33 cellular contexts compared by ENCODE assay signal in genomic region chr1:45942411-45942810, GRCh38.
"Had no signal": no experiment of that assay in that cellular context is flagged by ENCODE, and none has a peak within 500 bp of the region (broad histone marks: within the 10 kb centered on the region; RNA-seq: fewer than 3 reads in every experiment).

No MANE protein-coding gene starts in this region.

- H3K4me3 ChIP-seq: adrenal gland, body of pancreas, breast epithelium had no signal

- DNase-seq: activated B cell treated with CpG ODN at 0.5 μM for 24 hours; activated CD4-positive, alpha-beta memory T cell treated with anti-CD3 and anti-CD28 coated beads for 36 hours; activated CD4-positive, alpha-beta T cell treated with anti-CD3 and anti-CD28 coated beads for 4 hours; activated CD4-positive, alpha-beta T cell treated with anti-CD3 and anti-CD28 coated beads, Interleukin-2, amount 10 ng/mL, durations not matched to agents 24 days and 14 days; activated CD4-positive, alpha-beta T cell treated with anti-CD3 and anti-CD28 coated beads, Interleukin-2, amount 50 U/mL, for 1 hour; activated CD4-positive, alpha-beta T cell treated with anti-CD3 and anti-CD28 coated beads, Interleukin-2, amount 50 U/mL, for 4 hours; activated CD4-positive, CD25-positive, alpha-beta regulatory T cell treated with anti-CD3 and anti-CD28 coated beads, Interleukin-2, amount 50 U/mL, for 72 hours; activated CD8-positive, alpha-beta memory T cell treated with anti-CD3 and anti-CD28 coated beads, Interleukin-2, amount 50 U/mL, for 4 hours; activated CD8-positive, alpha-beta T cell treated with anti-CD3 and anti-CD28 coated beads for 36 hours; activated effector memory CD4-positive, alpha-beta T cell treated with anti-CD3 and anti-CD28 coated beads, Interleukin-2, amount 50 U/mL, for 16 hours; activated gamma-delta T cell treated with Interleukin-2 at 50 U/mL for 16 hours; activated naive CD4-positive, alpha-beta T cell; activated naive CD4-positive, alpha-beta T cell treated with anti-CD3 and anti-CD28 coated beads for 36 hours; activated naive CD4-positive, alpha-beta T cell treated with anti-CD3 and anti-CD28 coated beads, Interleukin-2, amount 50 U/mL, for 16 hours; activated naive CD8-positive, alpha-beta T cell treated with anti-CD3 and anti-CD28 coated beads for 36 hours; activated T-cell treated with anti-CD3 and anti-CD28 coated beads for 4 hours; activated T-cell treated with anti-CD3 and anti-CD28 coated beads, Interleukin-2, amount 50 U/mL, for 1 hour; activated T-cell treated with anti-CD3 and anti-CD28 coated beads, Interleukin-2, amount 50 U/mL, for 4 hours; activated T-cell treated with anti-CD3 and anti-CD28 coated beads, Interleukin-2, amount 50 U/mL, for 72 hours; adrenal gland; amniotic stem cell; aorta; body of pancreas; brain microvascular endothelial cell; central memory CD4-positive, alpha-beta T cell; T-helper 2 cell; T-helper 9 cell had no signal

- H3K36me3 ChIP-seq: adrenal gland, brain microvascular endothelial cell, breast epithelium had no signal

- FAIRE-seq: astrocyte, TTC549 had no signal

- H3K9me3 ChIP-seq: adrenal gland, body of pancreas, breast epithelium had no signal

- H3K27me3 ChIP-seq: adrenal gland, body of pancreas, brain microvascular endothelial cell, breast epithelium had no signal

- ATAC-seq: activated CD8-positive, alpha-beta T cell treated with anti-CD3 and anti-CD28 coated beads for 36 hours; activated naive CD4-positive, alpha-beta T cell treated with anti-CD3 and anti-CD28 coated beads, Interleukin-2, amount 50 U/mL, for 72 hours; activated T-cell treated with anti-CD3 and anti-CD28 coated beads, Interleukin-2, amount 50 U/mL, for 4 hours; activated T-cell treated with anti-CD3 and anti-CD28 coated beads, Interleukin-2, amount 50 U/mL, for 72 hours; activated T-helper 17 cell treated with anti-CD3 and anti-CD28 coated beads, Interleukin-2, amount 50 U/mL, for 72 hours; body of pancreas had no signal

- H3K4me1 ChIP-seq: breast epithelium had no signal

- H3K27ac ChIP-seq: adrenal gland, body of pancreas, brain microvascular endothelial cell, breast epithelium, VCaP had no signal
